ENCODE assay signal across 8 cellular contexts in genomic region chr22:35381424-35381772, GRCh38. TPM values are rescaled to one million over a fixed set of nuclear protein-coding genes. Genes with fewer than 3 reads are reported as not detected.
DNase-seq lines count a peak whose midpoint lies in the region; ATAC-seq, FAIRE-seq and TF ChIP-seq lines count a peak whose summit lies in the region.

No MANE protein-coding gene starts in this region.

- no peaks in the 10 kb centered on the region for H3K27me3 Mint-ChIP-seq in Caco-2 (ENCODE audit: insufficient read depth, unreplicated experiment)

- CTCF ChIA-PET in Caco-2 (lab: Charles Lee): interaction anchor here (0.7 to 1.4 kb wide), 3 partner anchors 30 to 207 kb away, joined by 3 to 5 read pairs (median 5); no protein-coding TSS in a partner anchor

- peaks cover 36% of the 10 kb centered on the region for H3K4me1 Mint-ChIP-seq in Caco-2 (ENCODE audit: low read depth, unreplicated experiment)

- no peak; the same call in 2 of the 3 replicates for ATAC-seq in RWPE2 (ENCODE audit: low read depth)
- ATAC-seq in pancreas: peak in 2 of 4 donors; percentile 0 to 1
- ATAC-seq in GM21360 (IDR thresholded peaks at IDR 0.05; ENCODE audit: unreplicated experiment): no peak

- H3K27me3 ChIP-seq in Caco-2 (replicated peaks; ENCODE audit: control insufficient read depth, insufficient read depth, low read length) (no peaks in the 10 kb centered on the region), RWPE2 (ENCODE audit: insufficient read depth, poor library complexity, severe bottlenecking) (no peaks in the 10 kb centered on the region), pancreas (no peaks in the 10 kb centered on the region)

- peaks cover 2% of the 10 kb centered on the region for H3K36me3 ChIP-seq in Caco-2 (ENCODE audit: control insufficient read depth, insufficient read depth, low read length)
- no peaks in the 10 kb centered on the region for H3K36me3 ChIP-seq in RWPE2 (ENCODE audit: low read depth)
- no peaks in the 10 kb centered on the region for H3K36me3 ChIP-seq in pancreas

- no peak for TF ChIP-seq CTCF in Caco-2 (IDR thresholded peaks at IDR 0.05; ENCODE audit: insufficient read depth in 1 of 2, low read depth in 1 of 2, low read length in 1 of 2, severe bottlenecking in 1 of 2, unreplicated experiment in 1 of 2)
- TF ChIP-seq CTCF in RWPE2 (IDR thresholded peaks at IDR 0.05; ENCODE audit: poor library complexity, severe bottlenecking): no peak
- TF ChIP-seq CTCF in fibroblast of mammary gland (conservative IDR thresholded peaks at IDR 0.05; ENCODE audit: control insufficient read depth, insufficient read depth, low read depth, low read length): no peak
- no peak for TF ChIP-seq CTCF in pancreas (IDR thresholded peaks at IDR 0.05)

- peak overlapping the region; percentile 96 for H3K27ac Mint-ChIP-seq in Caco-2 (ENCODE audit: unreplicated experiment)

- H3K4me3 ChIP-seq in Caco-2 (ENCODE audit: low read depth, low read length) (peak overlapping the region; percentile 83), RWPE2 (ENCODE audit: severe bottlenecking) (peak overlapping the region; percentile 36), fibroblast of mammary gland (ENCODE audit: control insufficient read depth, low read depth, low read length) (peak overlapping the region; percentile 90), pancreas (peak overlapping the region; percentile 11 to 62 (median 36))

- H3K36me3 Mint-ChIP-seq in Caco-2 (ENCODE audit: insufficient read depth, unreplicated experiment): peaks cover 83% of the 10 kb centered on the region

- TSS peak; percentile 56 for BruUV-seq in Caco-2 (replicated peaks; lab: Mats Ljungman, UMichigan)

- H3K9me3 Mint-ChIP-seq in Caco-2 (ENCODE audit: unreplicated experiment): no peaks in the 10 kb centered on the region

- peak overlapping the region; percentile 94 for H3K4me3 Mint-ChIP-seq in Caco-2 (ENCODE audit: unreplicated experiment)

- POLR2A ChIA-PET in Caco-2 (lab: Charles Lee): no interaction called here

- H3K27ac ChIP-seq in RWPE2 (ENCODE audit: poor library complexity, severe bottlenecking) (no peak overlapping the region), pancreas (peak overlapping the region; percentile 14 to 68 (median 40))

- H3K9me3 ChIP-seq in Caco-2 (no peaks in the 10 kb centered on the region), RWPE2 (ENCODE audit: severe bottlenecking) (no peaks in the 10 kb centered on the region), pancreas (no peaks in the 10 kb centered on the region)

- WGBS in pancreas, 2 donors: 53 to 55% methylated on average over 4 of the region's 4 CpGs

- H3K4me1 ChIP-seq in Caco-2 (peaks cover 38% of the 10 kb centered on the region), RWPE2 (ENCODE audit: insufficient read depth, poor library complexity, severe bottlenecking) (peaks cover 9% of the 10 kb centered on the region), pancreas (peaks cover 0 to 9% (median 0%) of the 10 kb centered on the region in 3 donors)

- DNase-seq in Caco-2: no peak
- no peak for DNase-seq in RWPE2 (ENCODE audit: low spot score)
- no peak for DNase-seq in fibroblast of mammary gland (ENCODE audit: low read depth)
- DNase-seq in pancreas: peak in 1 of 6 donors; percentile 43
- DNase-seq in NCI-H187 (lab: John Stamatoyannopoulos, UW): no peak
- DNase-seq in AG20443 (ENCODE audit: low spot score): no peak
- DNase-seq in GOT3 (lab: John Stamatoyannopoulos, UW): no peak

- intact Hi-C loops in Caco-2 (cut with micrococcal nuclease; ENCODE audit: unreplicated experiment): loop anchor here (2.0 kb wide), 1 partner anchor 31 kb away; no protein-coding TSS in a partner anchor
- intact Hi-C loops in pancreas (cut with DNase I): no loop called here

- FAIRE-seq in pancreas (lab: Jason Lieb, UNC): no peak

RNA-seq across cellular contexts. Expression of gene HMOX1, which starts 0.5 kb away (rescaled TPM):
- total RNA-seq in Caco-2 (2022) (68.3 and 93.0 TPM in 2 replicates), pancreas (10 to 100 TPM in 2 of 6 donors, 1 to 10 TPM in 4; 1.8 to 15.9 (median 2.9) TPM)
- polyA plus RNA-seq in pancreas: 1 to 10 TPM; 5.2 to 7.1 TPM

RNA-seq across cellular contexts. Expression of gene MCM5, which starts 18.5 kb away (rescaled TPM):
- total RNA-seq in Caco-2 (2022) (99.6 and 107 TPM in 2 replicates), pancreas (10 to 100 TPM in 5 of 6 donors, 1 to 10 TPM in 1; 9.3 to 17.7 (median 13.6) TPM)
- 1 to 10 TPM; 7.2 to 9.8 TPM for polyA plus RNA-seq in pancreas

Comparison
In these comparisons a context has a peak if more than half of its experiments do, and no peak if none do; other contexts are left out.
1. H3K4me3 ChIP-seq: peak in every context shown above with its lines; median percentile 90 in fibroblast of mammary gland; 83 in Caco-2; 36 in RWPE2; 36 in pancreas.